14 cellular contexts compared by ENCODE assay signal in genomic region chr16:19132898-19133297, GRCh38. TPM values are rescaled to one million over a fixed set of nuclear protein-coding genes. Genes with fewer than 3 reads are reported as not detected.
A peak's percentile ranks its signal among the peaks of the same experiment; 100 is the strongest.
DNase-seq lines count a peak whose midpoint lies in the region; ATAC-seq, FAIRE-seq and TF ChIP-seq lines count a peak whose summit lies in the region.
"Had no signal": no experiment of that assay in that cellular context is flagged by ENCODE, and none has a peak within 500 bp of the region (broad histone marks: within the 10 kb centered on the region; RNA-seq: fewer than 3 reads in every experiment).

No MANE protein-coding gene starts in this region.

- intact Hi-C loops in cardiac septum (cut with DNase I) (loop anchor here (5.0 kb wide), 1 partner anchor 49 kb away; no protein-coding TSS in a partner anchor), left ventricle myocardium superior (cut with micrococcal nuclease) (no loop called here), ovary (cut with DNase I) (no loop called here)

- DNase-seq in cardiac septum (ENCODE audit: low spot score) (peak; percentile 12), left ventricle myocardium superior (no peak), NCI-H510A treated with DMSO at 0.1 percent for 48 hours (lab: John Stamatoyannopoulos, UW) (peak; percentile 98), upper lobe of left lung (no peak), small intestine (no peak), GF-D8 (lab: John Stamatoyannopoulos, UW) (no peak), ovary (no peak)
- DNase-seq: activated CD4-positive, alpha-beta T cell treated with anti-CD3 and anti-CD28 coated beads, Interleukin-2, amount 50 U/mL, for 4 hours; Caco-2; HCEC 1CT; NCI-H1694; trophoblast cell had no signal

- WGBS in upper lobe of left lung, 2 donors: 79 to 81% methylated on average over 11 of the region's 11 CpGs
- 73 to 88% (median 88%) methylated on average over 11 of the region's 11 CpGs for WGBS in small intestine, 3 donors
- WGBS in ovary, 3 donors: 86 to 92% (median 92%) methylated on average over 11 of the region's 11 CpGs

- H3K36me3 ChIP-seq in upper lobe of left lung (no peaks in the 10 kb centered on the region), small intestine (ENCODE audit: control insufficient read depth in 2 of 2, insufficient read depth in 2 of 2, low read length in 2 of 2) (no peaks in the 10 kb centered on the region), ovary (no peaks in the 10 kb centered on the region)

- TF ChIP-seq CTCF in upper lobe of left lung (IDR thresholded peaks at IDR 0.05) (no peak), ovary (IDR thresholded peaks at IDR 0.05) (no peak)

- H3K27ac ChIP-seq in upper lobe of left lung: peak overlapping the region; percentile 73 to 86 (median 84)
- H3K27ac ChIP-seq in small intestine (ENCODE audit: low read depth in 1 of 2, low read length in 1 of 2): peak overlapping the region in 1 of 2 donors; percentile 87
- H3K27ac ChIP-seq in ovary: no peak overlapping the region
- H3K27ac ChIP-seq: epithelial cell of prostate had no signal

- FAIRE-seq in small intestine (lab: Jason Lieb, UNC): no peak

- H3K4me3 ChIP-seq in upper lobe of left lung (no peak overlapping the region), small intestine (ENCODE audit: low read depth in 1 of 2, low read length in 2 of 2) (no peak overlapping the region), ovary (no peak overlapping the region)

- no peak for TF ChIP-seq EP300 in upper lobe of left lung (IDR thresholded peaks at IDR 0.05)
- TF ChIP-seq EP300 in ovary (IDR thresholded peaks at IDR 0.05): no peak

- no peaks in the 10 kb centered on the region for H3K9me3 ChIP-seq in upper lobe of left lung
- H3K9me3 ChIP-seq in small intestine (ENCODE audit: control insufficient read depth, low read depth): no peaks in the 10 kb centered on the region
- no peaks in the 10 kb centered on the region for H3K9me3 ChIP-seq in ovary
- H3K9me3 ChIP-seq: Caco-2 had no signal

- H3K4me1 ChIP-seq in upper lobe of left lung: peaks cover 60 to 65% (median 63%) of the 10 kb centered on the region in 4 donors
- peaks cover 0 to 9% of the 10 kb centered on the region in 2 donors for H3K4me1 ChIP-seq in small intestine (ENCODE audit: control insufficient read depth in 2 of 2, insufficient read depth in 1 of 2, low read depth in 1 of 2, low read length in 1 of 2)
- peaks cover 2% of the 10 kb centered on the region for H3K4me1 ChIP-seq in ovary (ENCODE audit: insufficient read depth)

- TF ChIP-seq POLR2A in upper lobe of left lung (IDR thresholded peaks at IDR 0.05) (no peak), ovary (IDR thresholded peaks at IDR 0.05) (no peak)

- no peak for ATAC-seq in left ventricle myocardium superior
- ATAC-seq in esophagus mucosa: peak; percentile 41
- no peak for ATAC-seq in upper lobe of left lung (ENCODE audit: low FRiP score in 2 of 2)

- no peaks in the 10 kb centered on the region for H3K27me3 ChIP-seq in upper lobe of left lung
- no peaks in the 10 kb centered on the region for H3K27me3 ChIP-seq in small intestine (ENCODE audit: control insufficient read depth in 2 of 2, insufficient read depth in 2 of 2, low read length in 2 of 2)
- H3K27me3 ChIP-seq in ovary: no peaks in the 10 kb centered on the region

RNA-seq across cellular contexts. Expression of gene ITPRIPL2, which starts 19.1 kb away (rescaled TPM):
- 24.6 TPM for total RNA-seq in cardiac septum
- total RNA-seq in left ventricle myocardium superior: 12.3 TPM
- total RNA-seq in esophagus mucosa: 29.2 TPM
- total RNA-seq in upper lobe of left lung: 10 to 100 TPM; 39.9 to 90.6 (median 57.5) TPM
- 1 to 10 TPM; 3.6 to 7.2 (median 5.1) TPM for polyA plus RNA-seq in small intestine
- 10 to 100 TPM; 28.7 to 58.5 (median 46.8) TPM for total RNA-seq in ovary
- 10 to 100 TPM; 11.4 to 34.8 TPM for polyA plus RNA-seq in ovary

RNA-seq across cellular contexts. Expression of gene SYT17, which starts 35.1 kb away (rescaled TPM):
- total RNA-seq in cardiac septum (0.81 TPM), left ventricle myocardium superior (0.64 TPM), esophagus mucosa (2.0 TPM), upper lobe of left lung (10 to 100 TPM; 11.6 to 49.2 (median 14.8) TPM), ovary (1 to 10 TPM in 2 of 7 donors, under 1 TPM in 5; 0.36 to 1.5 (median 0.82) TPM)
- polyA plus RNA-seq in small intestine (1 to 10 TPM; 1.8 to 4.1 (median 2.5) TPM), ovary (under 1 TPM; 0.65 to 0.88 TPM)

Comparison
In these comparisons a context has a peak if more than half of its experiments do, and no peak if none do; other contexts are left out.
1. DNase-seq: peak in cardiac septum (single experiment) and NCI-H510A treated with DMSO at 0.1 percent for 48 hours (single experiment); none in left ventricle myocardium superior (single experiment), upper lobe of left lung (0 of 2), small intestine (single experiment), GF-D8 (single experiment) and ovary (0 of 5).
2. H3K27ac ChIP-seq: peak in upper lobe of left lung (4 of 4); none in ovary (0 of 2).